ENCODE assay signal across 1 cellular context in genomic region chr2:119241205-119241532, GRCh38.
TF ChIP-seq lines count a peak whose summit lies in the region.

No MANE protein-coding gene starts in this region.

TF ChIP-seq in H1, 55 proteins besides CTCF, POLR2A, EP300 and RAD21 (continued from another document):
- TF ChIP-seq ATF2 (IDR thresholded peaks at IDR 0.05; ENCODE audit: low read length) (no peak), CEBPB (IDR thresholded peaks at IDR 0.05; ENCODE audit: low read depth, low read length) (no peak), TBP (IDR thresholded peaks at IDR 0.05; ENCODE audit: low read depth, low read length) (no peak)
